ENCODE assay signal across 18 cellular contexts in the genomic region with DNA sequence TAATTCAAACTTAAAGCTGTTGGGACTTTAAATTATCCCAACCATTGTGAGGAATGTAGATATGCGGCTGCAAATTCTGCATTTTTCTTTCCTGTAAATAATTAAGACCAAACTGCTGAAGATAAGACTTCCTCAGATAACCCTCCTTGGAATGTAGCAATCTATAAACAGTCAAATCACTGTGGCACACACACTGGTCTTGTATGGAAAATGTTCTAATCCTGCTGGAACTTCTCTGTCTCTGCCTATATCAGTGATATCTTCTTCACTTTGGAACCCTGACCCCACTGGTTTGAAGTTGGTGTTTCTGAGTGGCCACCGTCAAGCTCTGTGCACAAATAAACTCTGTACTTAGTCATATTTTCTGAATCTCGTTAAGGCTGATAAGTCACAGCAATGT. TPM values are rescaled to one million over a fixed set of nuclear protein-coding genes. Genes with fewer than 3 reads are reported as not detected.
DNase-seq lines count a peak whose midpoint lies in the region; ATAC-seq, FAIRE-seq and TF ChIP-seq lines count a peak whose summit lies in the region.
"Had no signal": no experiment of that assay in that cellular context is flagged by ENCODE, and none has a peak within 500 bp of the region (broad histone marks: within the 10 kb centered on the region; RNA-seq: fewer than 3 reads in every experiment).

No MANE protein-coding gene starts in this region.

- H3K4me1 ChIP-seq in IMR-90 (ENCODE audit: control insufficient read depth, insufficient read depth, low read length) (peaks cover 4% of the 10 kb centered on the region), endothelial cell of umbilical vein (ENCODE audit: control insufficient read depth, extremely low read depth, insufficient read depth, low read length) (no peaks in the 10 kb centered on the region), right lobe of liver (no peaks in the 10 kb centered on the region), smooth muscle cell (ENCODE audit: low read depth) (no peaks in the 10 kb centered on the region), mucosa of descending colon (ENCODE audit: low read depth) (no peaks in the 10 kb centered on the region)
- H3K4me1 ChIP-seq: A549 had no signal

- peak overlapping the region; percentile 79; the same call in 1 of the 2 replicates for H3K27ac ChIP-seq in IMR-90 (ENCODE audit: insufficient read depth, low read length)
- H3K27ac ChIP-seq in endothelial cell of umbilical vein (ENCODE audit: insufficient read depth, low read depth, low read length): no peak overlapping the region
- H3K27ac ChIP-seq in right lobe of liver: no peak overlapping the region
- H3K27ac ChIP-seq in smooth muscle cell (ENCODE audit: low read depth): peak overlapping the region; percentile 34
- H3K27ac ChIP-seq: A549 had no signal

- H3K36me3 ChIP-seq in IMR-90 (ENCODE audit: control insufficient read depth, insufficient read depth, low read length): no peaks in the 10 kb centered on the region
- no peaks in the 10 kb centered on the region for H3K36me3 ChIP-seq in endothelial cell of umbilical vein (ENCODE audit: control insufficient read depth in 2 of 2, extremely low read depth in 1 of 2, insufficient read depth in 2 of 2, low read length in 2 of 2)
- no peaks in the 10 kb centered on the region for H3K36me3 ChIP-seq in right lobe of liver
- no peaks in the 10 kb centered on the region for H3K36me3 ChIP-seq in smooth muscle cell (ENCODE audit: low read depth)
- H3K36me3 ChIP-seq in mucosa of descending colon (ENCODE audit: low read depth): no peaks in the 10 kb centered on the region

- no peak for TF ChIP-seq RAD21 in IMR-90 (IDR thresholded peaks at IDR 0.05; ENCODE audit: low read length)

- H2AK9ac ChIP-seq in IMR-90 (replicated peaks; ENCODE audit: low read depth, low read length, poor library complexity): no peak overlapping the region

- H3K9me3 ChIP-seq in IMR-90 (ENCODE audit: control insufficient read depth, insufficient read depth, low read length): peaks cover 3% of the 10 kb centered on the region; the same call in 1 of the 2 replicates
- no peaks in the 10 kb centered on the region for H3K9me3 ChIP-seq in endothelial cell of umbilical vein (replicated peaks; ENCODE audit: control insufficient read depth, insufficient read depth, low read length)
- no peaks in the 10 kb centered on the region for H3K9me3 ChIP-seq in right lobe of liver
- no peaks in the 10 kb centered on the region for H3K9me3 ChIP-seq in smooth muscle cell (replicated peaks; ENCODE audit: low read depth)
- peaks cover 9% of the 10 kb centered on the region for H3K9me3 ChIP-seq in mucosa of descending colon

- POLR2A ChIA-PET in IMR-90 (lab: Charles Lee; ENCODE audit: unreplicated experiment) (no interaction called here), endothelial cell of umbilical vein (lab: Charles Lee) (no interaction called here)

- intact Hi-C loops in IMR-90 (cut with micrococcal nuclease) (loop anchor here (1.0 to 2.0 kb wide), 2 partner anchors 12 to 18 kb away; no protein-coding TSS in a partner anchor), endothelial cell of umbilical vein (cut with micrococcal nuclease) (no loop called here), right lobe of liver (cut with DNase I) (no loop called here), mucosa of descending colon (cut with DNase I, micrococcal nuclease) (no loop called here)

- peak overlapping the region; percentile 90 for H2BK5ac ChIP-seq in IMR-90 (ENCODE audit: low read depth, low read length, poor library complexity, severe bottlenecking)

- no CpG with 5 or more reads among the region's 3 CpGs for WGBS in IMR-90 (ENCODE audit: extremely low coverage in 2 of 2, insufficient read length in 1 of 2), 2 experiments
- WGBS in right lobe of liver (ENCODE audit: insufficient coverage, low coverage, low lambda C conversion rate, missing lambda C conversion rate): 50% methylated on average over 2 of the region's 3 CpGs
- 13% methylated on average over 3 of the region's 3 CpGs for WGBS in smooth muscle cell (ENCODE audit: low lambda C conversion rate)

- H2BK20ac ChIP-seq in IMR-90 (ENCODE audit: low read depth, low read length): peak overlapping the region; percentile 47; the same call in 1 of the 2 replicates

- H3F3A ChIP-seq in smooth muscle cell (ENCODE audit: low read depth): peaks cover 14% of the 10 kb centered on the region

- no peak overlapping the region for H2BK15ac ChIP-seq in IMR-90 (ENCODE audit: low read depth, low read length)

- H3K79me1 ChIP-seq in IMR-90 (ENCODE audit: low read depth in 1 of 2, low read length in 2 of 2): no peaks in the 10 kb centered on the region

- H3K56ac ChIP-seq in IMR-90 (ENCODE audit: extremely low read depth, insufficient read depth, low read length): peak overlapping the region; percentile 22; the same call in 1 of the 2 replicates

- ATAC-seq in IMR-90 (ENCODE audit: low read depth): peak; percentile 96
- ATAC-seq in right lobe of liver: peak; percentile 34 to 77 (median 56)
- no peak for ATAC-seq in mucosa of descending colon
- ATAC-seq: A549, Right ventricle myocardium inferior had no signal

- DNase-seq in IMR-90: peak; percentile 64
- DNase-seq in endothelial cell of umbilical vein (ENCODE audit: low read depth, low spot score): no peak
- no peak for DNase-seq in right lobe of liver
- no peak for DNase-seq in smooth muscle cell (lab: John Stamatoyannopoulos, UW; ENCODE audit: unreplicated experiment)
- DNase-seq in mucosa of descending colon: no peak
- no peak for DNase-seq in EL
- DNase-seq in HPDE6-E6E7 (ENCODE audit: extremely low spot score): no peak
- DNase-seq: DMS53, KBM-7, MM.1S, NCI-H1048, NCI-H1417 treated with DMSO at 0.1 percent for 48 hours, NCI-H187, NCI-H446 treated with DMSO at 0.1 percent for 48 hours, NCI-H526 treated with DMSO at 0.1 percent for 48 hours had no signal

- no peak overlapping the region for H3K23ac ChIP-seq in IMR-90 (ENCODE audit: low read depth, low read length)

- peak overlapping the region; percentile 14; the same call in 1 of the 2 replicates for H3K4ac ChIP-seq in IMR-90 (ENCODE audit: low read depth, low read length)

- BruUV-seq in IMR-90 (replicated peaks; lab: Mats Ljungman, UMichigan) (no TSS peak), endothelial cell of umbilical vein (replicated peaks; lab: Mats Ljungman, UMichigan) (no TSS peak)

- H4K20me1 ChIP-seq in IMR-90 (ENCODE audit: insufficient read depth, low read length) (no peaks in the 10 kb centered on the region), endothelial cell of umbilical vein (replicated peaks; ENCODE audit: control insufficient read depth, extremely low read depth, insufficient read depth, low read length) (no peaks in the 10 kb centered on the region), smooth muscle cell (ENCODE audit: low read depth) (no peaks in the 10 kb centered on the region)

- H3K4me3 ChIP-seq in IMR-90 (ENCODE audit: insufficient read depth, low read depth, low read length) (no peak overlapping the region), endothelial cell of umbilical vein (replicated peaks in 1 of 3; ENCODE audit: insufficient read depth in 1 of 3, low read depth in 1 of 3, low read length in 3 of 3) (no peak overlapping the region), right lobe of liver (no peak overlapping the region), smooth muscle cell (no peak overlapping the region), mucosa of descending colon (no peak overlapping the region)
- H3K4me3 ChIP-seq: A549 had no signal

- dilution Hi-C loops in IMR-90 (cut with HindIII; ENCODE audit: low sequenced_read_pairs, unreplicated experiment) (no loop called here), endothelial cell of umbilical vein (cut with MboI; ENCODE audit: extremely low pct_ligation_motif_present, low sequenced_read_pairs) (no loop called here)

- in situ Hi-C loops in IMR-90 (cut with MboI; ENCODE audit: low sequenced_read_pairs): no loop called here

- H4K91ac ChIP-seq in IMR-90 (ENCODE audit: insufficient read depth, low read depth, low read length): no peak overlapping the region

- H3K27me3 ChIP-seq in IMR-90 (ENCODE audit: control insufficient read depth, insufficient read depth, low read length) (no peaks in the 10 kb centered on the region; the same call in 1 of the 2 replicates), endothelial cell of umbilical vein (ENCODE audit: control insufficient read depth in 2 of 2, insufficient read depth in 2 of 2, low read length in 2 of 2) (peaks cover 0 to 23% of the 10 kb centered on the region in 2 experiments), right lobe of liver (no peaks in the 10 kb centered on the region), smooth muscle cell (ENCODE audit: low read depth) (no peaks in the 10 kb centered on the region)

- TF ChIP-seq CTCF in IMR-90 (conservative IDR thresholded peaks at IDR 0.05; ENCODE audit: low read depth, low read length) (no peak), endothelial cell of umbilical vein (IDR thresholded peaks at IDR 0.05; ENCODE audit: extremely low read depth in 1 of 2, insufficient read depth in 1 of 2, low read depth in 1 of 2, low read length in 2 of 2) (no peak), right lobe of liver (IDR thresholded peaks at IDR 0.05) (no peak), smooth muscle cell (IDR thresholded peaks at IDR 0.05; ENCODE audit: borderline replicate concordance, insufficient read depth, poor library complexity, severe bottlenecking) (no peak), mucosa of descending colon (IDR thresholded peaks at IDR 0.05) (no peak)

- H3K9ac ChIP-seq in IMR-90 (ENCODE audit: low read depth, low read length) (no peak overlapping the region), endothelial cell of umbilical vein (replicated peaks; ENCODE audit: extremely low read depth, insufficient read depth, low read length) (no peak overlapping the region), smooth muscle cell (ENCODE audit: low read depth) (no peak overlapping the region)

- H4K5ac ChIP-seq in IMR-90 (ENCODE audit: low read depth, low read length): no peak overlapping the region

- CTCF ChIA-PET in IMR-90 (lab: Yijun Ruan, JAX): interaction anchor here (1.2 kb wide), 1 partner anchor 19 kb away, joined by 3 read pairs; no protein-coding TSS in a partner anchor
- CTCF ChIA-PET in endothelial cell of umbilical vein (lab: Charles Lee): interaction anchor here (1.3 to 2.3 kb wide), 2 partner anchors 16 to 19 kb away, joined by 3 to 7 read pairs; no protein-coding TSS in a partner anchor

- peak overlapping the region; percentile 50 for H2BK120ac ChIP-seq in IMR-90 (ENCODE audit: low read depth, low read length)

- H2AK5ac ChIP-seq in IMR-90 (ENCODE audit: low read depth, low read length): no peak overlapping the region

- peak overlapping the region; percentile 25; the same call in 1 of the 2 replicates for H3K18ac ChIP-seq in IMR-90 (ENCODE audit: low read depth, low read length)

- no peak for TF ChIP-seq POLR2A in IMR-90 (IDR thresholded peaks at IDR 0.05; ENCODE audit: low read depth, low read length)
- TF ChIP-seq POLR2A in endothelial cell of umbilical vein (IDR thresholded peaks at IDR 0.05; ENCODE audit: low read depth, low read length): no peak
- TF ChIP-seq POLR2A in right lobe of liver (IDR thresholded peaks at IDR 0.05): no peak

- H3K4me2 ChIP-seq in IMR-90 (ENCODE audit: low read depth, low read length): peak overlapping the region; percentile 8; the same call in 1 of the 2 replicates
- H3K4me2 ChIP-seq in endothelial cell of umbilical vein (ENCODE audit: insufficient read depth, low read length): no peak overlapping the region
- H3K4me2 ChIP-seq in smooth muscle cell: peak overlapping the region; percentile 46
- H3K4me2 ChIP-seq: A549 had no signal

- no peak overlapping the region for H3K14ac ChIP-seq in IMR-90 (replicated peaks; ENCODE audit: low read depth, low read length)

- no peak overlapping the region for H2AFZ ChIP-seq in IMR-90 (replicated peaks; ENCODE audit: low read length, poor library complexity)
- H2AFZ ChIP-seq in endothelial cell of umbilical vein (ENCODE audit: low read depth, low read length): no peak overlapping the region
- no peak overlapping the region for H2AFZ ChIP-seq in smooth muscle cell (ENCODE audit: low read depth)

- FAIRE-seq in endothelial cell of umbilical vein (lab: Jason Lieb, UNC): peak; percentile 18
- FAIRE-seq: A549, D721Med had no signal

- H3K9me1 ChIP-seq in IMR-90 (ENCODE audit: insufficient read depth, low read length): peaks cover 4% of the 10 kb centered on the region; the same call in 1 of the 2 replicates
- H3K9me1 ChIP-seq in endothelial cell of umbilical vein (replicated peaks; ENCODE audit: control insufficient read depth, extremely low read depth, insufficient read depth, low read length): no peaks in the 10 kb centered on the region

- H3K79me2 ChIP-seq in endothelial cell of umbilical vein (ENCODE audit: control insufficient read depth, insufficient read depth, low read length): no peaks in the 10 kb centered on the region
- H3K79me2 ChIP-seq in smooth muscle cell (ENCODE audit: low read depth): no peaks in the 10 kb centered on the region

- H4K8ac ChIP-seq in IMR-90 (ENCODE audit: low read depth in 2 of 2, low read length in 2 of 2): peak overlapping the region in 1 of 2 experiments; percentile 41; a peak in 2 of 4 replicates

RNA-seq across cellular contexts. Expression of a gene that starts 32.9 kb away (rescaled TPM):
- total RNA-seq in IMR-90 (2012; rRNA removed) (0.83 and 0.90 TPM in 2 replicates), endothelial cell of umbilical vein (0.55 and 0.67 TPM in 2 replicates), right lobe of liver (under 1 TPM in 4 of 6 experiments, not detected in 2; 0.25 to 0.62 (median 0.37) TPM), smooth muscle cell (1.9 and 3.4 TPM in 2 replicates), mucosa of descending colon (under 1 TPM; 0.32 to 0.48 (median 0.47) TPM)
- polyA plus RNA-seq in IMR-90 (2012; rRNA removed) (0.63 and 0.87 TPM in 2 replicates), endothelial cell of umbilical vein (0.37 and 0.41 TPM in 2 replicates), smooth muscle cell (0.97 and 1.6 TPM in 2 replicates)
- 0.54 and 0.87 TPM in 2 replicates for polyA plus RNA-seq in IMR-90 (2012; cell fraction: cytosol; rRNA removed)
- polyA plus RNA-seq in IMR-90 (2012; cell fraction: nucleus; rRNA removed; ENCODE audit: low replicate concordance): 0.42 and 0.91 TPM in 2 replicates
- polyA plus RNA-seq in endothelial cell of umbilical vein (2011; cell fraction: cytosol; rRNA removed): 0.41 and 0.58 TPM in 2 replicates
- polyA plus RNA-seq in endothelial cell of umbilical vein (2011; cell fraction: nucleus; rRNA removed): 0.43 and 0.61 TPM in 2 replicates
- polyA plus RNA-seq in endothelial cell of umbilical vein (2012): 0.39 and 0.57 TPM in 2 replicates
- polyA minus RNA-seq in endothelial cell of umbilical vein: 0.58 and 0.70 TPM in 2 replicates
- polyA minus RNA-seq in endothelial cell of umbilical vein (2011; cell fraction: cytosol; rRNA and poly(A)+ RNA removed): 2.2 TPM
- 0.96 and 1.0 TPM in 2 replicates for polyA minus RNA-seq in endothelial cell of umbilical vein (2011; cell fraction: nucleus; rRNA and poly(A)+ RNA removed)
- total RNA-seq: Right ventricle myocardium inferior had no signal

RNA-seq across cellular contexts. Expression of a gene that starts 33.0 kb away (rescaled TPM):
- total RNA-seq in IMR-90 (2012; rRNA removed) (16.1 and 21.4 TPM in 2 replicates), endothelial cell of umbilical vein (39.9 and 40.1 TPM in 2 replicates), right lobe of liver (10 to 100 TPM in 2 of 6 experiments, 1 to 10 TPM in 4; 8.0 to 17.0 (median 9.8) TPM), smooth muscle cell (19.3 and 24.7 TPM in 2 replicates), mucosa of descending colon (10 to 100 TPM; 11.1 to 22.5 (median 14.8) TPM)
- polyA plus RNA-seq in IMR-90 (2012; rRNA removed) (11.1 and 11.7 TPM in 2 replicates), endothelial cell of umbilical vein (11.6 and 13.0 TPM in 2 replicates), smooth muscle cell (10.6 and 17.6 TPM in 2 replicates)
- polyA plus RNA-seq in IMR-90 (2012; cell fraction: cytosol; rRNA removed): 6.4 and 7.0 TPM in 2 replicates
- 9.0 and 10.9 TPM in 2 replicates for polyA plus RNA-seq in IMR-90 (2012; cell fraction: nucleus; rRNA removed; ENCODE audit: low replicate concordance)
- 16.1 and 16.6 TPM in 2 replicates for polyA plus RNA-seq in endothelial cell of umbilical vein (2011; cell fraction: cytosol; rRNA removed)
- polyA plus RNA-seq in endothelial cell of umbilical vein (2011; cell fraction: nucleus; rRNA removed): 18.7 and 22.4 TPM in 2 replicates
- 28.5 and 31.5 TPM in 2 replicates for polyA plus RNA-seq in endothelial cell of umbilical vein (2012)
- 22.3 and 22.7 TPM in 2 replicates for polyA minus RNA-seq in endothelial cell of umbilical vein
- polyA minus RNA-seq in endothelial cell of umbilical vein (2011; cell fraction: cytosol; rRNA and poly(A)+ RNA removed): 32.8 TPM
- polyA minus RNA-seq in endothelial cell of umbilical vein (2011; cell fraction: nucleus; rRNA and poly(A)+ RNA removed): 11.1 and 11.7 TPM in 2 replicates

Comparison
In these comparisons a context has a peak if more than half of its experiments do, and no peak if none do; other contexts are left out.
1. H3K27ac ChIP-seq: peak in IMR-90 (single experiment) and smooth muscle cell (single experiment); none in endothelial cell of umbilical vein (single experiment) and right lobe of liver (0 of 3).